8 cellular contexts compared by ENCODE assay signal in the genomic region with DNA sequence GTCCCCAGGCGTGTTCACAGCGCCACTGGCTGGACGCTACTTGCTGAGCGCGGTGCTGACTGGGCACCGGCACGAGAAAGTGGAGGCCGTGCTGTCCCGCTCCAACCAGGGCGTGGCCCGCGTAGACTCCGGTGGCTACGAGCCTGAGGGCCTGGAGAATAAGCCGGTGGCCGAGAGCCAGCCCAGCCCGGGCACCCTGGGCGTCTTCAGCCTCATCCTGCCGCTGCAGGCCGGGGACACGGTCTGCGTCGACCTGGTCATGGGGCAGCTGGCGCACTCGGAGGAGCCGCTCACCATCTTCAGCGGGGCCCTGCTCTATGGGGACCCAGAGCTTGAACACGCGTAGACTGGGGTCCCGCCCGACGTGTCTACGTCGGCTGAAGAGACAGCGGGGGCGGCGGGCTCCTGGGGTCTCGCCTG. TPM values are rescaled to one million over a fixed set of nuclear protein-coding genes. Genes with fewer than 3 reads are reported as not detected.
DNase-seq lines count a peak whose midpoint lies in the region; ATAC-seq and TF ChIP-seq lines count a peak whose summit lies in the region.

No MANE protein-coding gene starts in this region.

- H3K36me3 ChIP-seq in OCI-LY7 (ENCODE audit: insufficient read depth, low read length) (no peaks in the 10 kb centered on the region), psoas muscle (ENCODE audit: insufficient read depth in 1 of 2, low read depth in 1 of 2) (no peaks in the 10 kb centered on the region)

- H3K27me3 Mint-ChIP-seq in activated CD4-positive, alpha-beta T cell treated with anti-CD3 and anti-CD28 coated beads for 36 hours = no peaks in the 10 kb centered on the region

- 1 to 4% (median 2%) methylated on average over 24 to 38 of the region's 38 CpGs for WGBS in psoas muscle, 3 donors

- CTCF ChIA-PET in activated CD4-positive, alpha-beta T cell treated with anti-CD3 and anti-CD28 coated beads for 36 hours (lab: Charles Lee) = interaction anchor here (0.8 to 5.7 kb wide), 2 partner anchors 14 to 34 kb away, joined by 4 to 30 read pairs; a partner anchor contains a TSS
- CTCF ChIA-PET in OCI-LY7 (lab: Charles Lee; ENCODE audit: unreplicated experiment) = interaction anchor here (0.6 kb wide), 1 partner anchor 165 kb away, joined by 4 read pairs; no protein-coding TSS in a partner anchor

- H3K4me3 ChIP-seq in OCI-LY7 (ENCODE audit: low read depth, low read length, poor library complexity, severe bottlenecking) (peak overlapping the region; percentile 73), astrocyte of the spinal cord (ENCODE audit: low read depth, low read length) (peak overlapping the region; percentile 51), psoas muscle (peak overlapping the region; percentile 70)

- peak; percentile 7 for ATAC-seq in activated CD4-positive, alpha-beta T cell treated with anti-CD3 and anti-CD28 coated beads for 36 hours
- ATAC-seq in HG02840 (IDR thresholded peaks at IDR 0.05; ENCODE audit: low FRiP score, unreplicated experiment) (peak; percentile 4), psoas muscle (peak; percentile 49 to 71 (median 68)), GM19397 (IDR thresholded peaks at IDR 0.05; ENCODE audit: unreplicated experiment) (no peak)

- peak overlapping the region; percentile 88; the same call in 1 of the 2 replicates for H2AFZ ChIP-seq in OCI-LY7 (ENCODE audit: low read length)

- intact Hi-C loops in activated CD4-positive, alpha-beta T cell treated with anti-CD3 and anti-CD28 coated beads for 36 hours (cut with DNase I, micrococcal nuclease) = loop anchor here (1.0 to 5.0 kb wide), 12 partner anchors 14 to 300 kb away; a partner anchor contains a TSS
- intact Hi-C loops in OCI-LY7 (cut with micrococcal nuclease; ENCODE audit: unreplicated experiment) = loop anchor here (1.0 to 2.0 kb wide), 5 partner anchors 14 to 127 kb away; a partner anchor contains a TSS
- intact Hi-C loops in psoas muscle (cut with DNase I) = loop anchor here (2.0 to 5.0 kb wide), 2 partner anchors 123 to 125 kb away; no protein-coding TSS in a partner anchor

- H3K9me3 Mint-ChIP-seq in activated CD4-positive, alpha-beta T cell treated with anti-CD3 and anti-CD28 coated beads for 36 hours (ENCODE audit: low read depth) = no peaks in the 10 kb centered on the region

- in situ Hi-C loops in astrocyte of the spinal cord (cut with HindIII; ENCODE audit: low sequenced_read_pairs) = no loop called here

- H3K27ac ChIP-seq in OCI-LY7 (ENCODE audit: low read depth, low read length, poor library complexity, severe bottlenecking) = no peak overlapping the region
- peak overlapping the region; percentile 84 for H3K27ac ChIP-seq in psoas muscle

- BruUV-seq in OCI-LY7 (replicated peaks; lab: Mats Ljungman, UMichigan) = no TSS peak

- no peaks in the 10 kb centered on the region for H3K9me2 ChIP-seq in OCI-LY7 (ENCODE audit: insufficient read depth, low read length)

- no peaks in the 10 kb centered on the region for H4K20me1 ChIP-seq in OCI-LY7 (ENCODE audit: insufficient read depth, low read length)

- POLR2A ChIA-PET in activated CD4-positive, alpha-beta T cell treated with anti-CD3 and anti-CD28 coated beads for 36 hours (lab: Charles Lee) = no interaction called here
- POLR2A ChIA-PET in OCI-LY7 (lab: Charles Lee) = interaction anchor here (1.1 kb wide), 1 partner anchor 42 kb away, joined by 3 read pairs; no protein-coding TSS in a partner anchor

- H3K27ac Mint-ChIP-seq in activated CD4-positive, alpha-beta T cell treated with anti-CD3 and anti-CD28 coated beads for 36 hours = peak overlapping the region; percentile 24

- no peaks in the 10 kb centered on the region for H3K79me2 ChIP-seq in OCI-LY7 (ENCODE audit: insufficient read depth, low read depth, low read length)

- H3K4me2 ChIP-seq in OCI-LY7 (ENCODE audit: low read length) = peak overlapping the region; percentile 98

- DNase-seq in activated CD4-positive, alpha-beta T cell treated with anti-CD3 and anti-CD28 coated beads for 36 hours = peak; percentile 65
- DNase-seq in activated CD4-positive, alpha-beta T cell treated with anti-CD3 and anti-CD28 coated beads for 4 hours = no peak
- DNase-seq in OCI-LY7 (ENCODE audit: low spot score) (no peak), astrocyte of the spinal cord (ENCODE audit: low read depth, low spot score) (peak; percentile 70), hypothalamus (lab: John Stamatoyannopoulos, UW) (peak in 49 of 51 donors; percentile 16 to 88 (median 59)), psoas muscle (peak; percentile 81 to 91)

- H3K4me3 Mint-ChIP-seq in activated CD4-positive, alpha-beta T cell treated with anti-CD3 and anti-CD28 coated beads for 36 hours = peak overlapping the region; percentile 77

- TF ChIP-seq CTCF in OCI-LY7 (conservative IDR thresholded peaks at IDR 0.05; ENCODE audit: low read length) (no peak), astrocyte of the spinal cord (IDR thresholded peaks at IDR 0.05; ENCODE audit: low read depth, low read length) (peak; percentile 56), psoas muscle (IDR thresholded peaks at IDR 0.05) (peak; percentile 49)

- H3K9me3 ChIP-seq in OCI-LY7 (ENCODE audit: low read length) (no peaks in the 10 kb centered on the region), psoas muscle (no peaks in the 10 kb centered on the region)

- H3K4me1 ChIP-seq in OCI-LY7 (ENCODE audit: insufficient read depth, low read length, poor library complexity, severe bottlenecking) (peaks cover 51% of the 10 kb centered on the region), psoas muscle (peaks cover 24% of the 10 kb centered on the region)

- H3K27me3 ChIP-seq in psoas muscle (ENCODE audit: insufficient read depth in 3 of 3, low read length in 2 of 3) = no peaks in the 10 kb centered on the region

- no peaks in the 10 kb centered on the region for H3K36me3 Mint-ChIP-seq in activated CD4-positive, alpha-beta T cell treated with anti-CD3 and anti-CD28 coated beads for 36 hours (ENCODE audit: low read depth)

- H3K4me1 Mint-ChIP-seq in activated CD4-positive, alpha-beta T cell treated with anti-CD3 and anti-CD28 coated beads for 36 hours = peaks cover 29% of the 10 kb centered on the region

RNA-seq across cellular contexts. Expression of a gene that starts 0.9 kb away (rescaled TPM):
- total RNA-seq in activated CD4-positive, alpha-beta T cell treated with anti-CD3 and anti-CD28 coated beads for 36 hours = 10 to 100 TPM; 10.6 to 12.7 TPM
- total RNA-seq in OCI-LY7 (2014; rRNA removed; shearing (Covaris generic)) = 9.7 and 14.0 TPM in 2 replicates
- total RNA-seq in OCI-LY7 (2022) (17.9 and 19.7 TPM in 2 replicates), psoas muscle (1 to 10 TPM; 1.5 to 4.5 (median 2.4) TPM)
- polyA plus RNA-seq in psoas muscle = 1 to 10 TPM; 1.8 to 5.8 (median 2.9) TPM

RNA-seq across cellular contexts. Expression of a gene that starts 7.3 kb away (rescaled TPM):
- total RNA-seq in activated CD4-positive, alpha-beta T cell treated with anti-CD3 and anti-CD28 coated beads for 36 hours = under 1 TPM; 0.40 to 0.46 TPM
- 2.7 and 3.2 TPM in 2 replicates for total RNA-seq in OCI-LY7 (2014; rRNA removed; shearing (Covaris generic))
- total RNA-seq in OCI-LY7 (2022) (1.6 and 2.2 TPM in 2 replicates), psoas muscle (10 to 100 TPM in 1 of 4 donors, 1 to 10 TPM in 3; 6.1 to 14.3 (median 7.9) TPM)
- polyA plus RNA-seq in psoas muscle = 1 to 10 TPM; 4.9 to 7.3 (median 4.9) TPM

RNA-seq across cellular contexts. Expression of a gene that starts 14.2 kb away (rescaled TPM):
- total RNA-seq in activated CD4-positive, alpha-beta T cell treated with anti-CD3 and anti-CD28 coated beads for 36 hours = 100 to 1,000 TPM; 305 to 406 TPM
- total RNA-seq in OCI-LY7 (2014; rRNA removed; shearing (Covaris generic)) = 147 and 214 TPM in 2 replicates
- total RNA-seq in OCI-LY7 (2022) (253 and 267 TPM in 2 replicates), psoas muscle (100 to 1,000 TPM; 186 to 304 (median 236) TPM)
- 100 to 1,000 TPM; 259 to 396 (median 306) TPM for polyA plus RNA-seq in psoas muscle

RNA-seq across cellular contexts. Expression of a gene that starts 33.2 kb away (rescaled TPM):
- 1 to 10 TPM; 6.4 to 7.0 TPM for total RNA-seq in activated CD4-positive, alpha-beta T cell treated with anti-CD3 and anti-CD28 coated beads for 36 hours
- total RNA-seq in OCI-LY7 (2014; rRNA removed; shearing (Covaris generic)) = not detected in 2 replicates
- not detected in 2 replicates for total RNA-seq in OCI-LY7 (2022)
- 10 to 100 TPM in 1 of 4 donors, 1 to 10 TPM in 3; 4.1 to 15.8 (median 6.1) TPM for total RNA-seq in psoas muscle
- polyA plus RNA-seq in psoas muscle = 1 to 10 TPM; 2.8 to 7.9 (median 6.6) TPM

RNA-seq across cellular contexts. Expression of a gene that starts 34.2 kb away (rescaled TPM):
- total RNA-seq in activated CD4-positive, alpha-beta T cell treated with anti-CD3 and anti-CD28 coated beads for 36 hours = 10 to 100 TPM; 12.5 to 14.5 TPM
- total RNA-seq in OCI-LY7 (2014; rRNA removed; shearing (Covaris generic)) = 34.3 and 37.4 TPM in 2 replicates
- total RNA-seq in OCI-LY7 (2022) = 42.0 and 51.8 TPM in 2 replicates
- 1 to 10 TPM; 5.5 to 8.6 (median 7.6) TPM for total RNA-seq in psoas muscle
- 1 to 10 TPM; 3.6 to 5.3 (median 5.0) TPM for polyA plus RNA-seq in psoas muscle

Comparison
In these comparisons a context has a peak if more than half of its experiments do, and no peak if none do; other contexts are left out.
1. DNase-seq: peak in activated CD4-positive, alpha-beta T cell treated with anti-CD3 and anti-CD28 coated beads for 36 hours (single experiment), astrocyte of the spinal cord (single experiment), hypothalamus (49 of 51) and psoas muscle (2 of 2); none in activated CD4-positive, alpha-beta T cell treated with anti-CD3 and anti-CD28 coated beads for 4 hours (0 of 2) and OCI-LY7 (single experiment).
2. Peak in every context shown above with its lines, with median percentiles within 50 percentile points of each other: H3K4me3 ChIP-seq.